Comparison of ENCODE assay signal across 8 cellular contexts in genomic region chr3:127673191-127674098, GRCh38. TPM values are rescaled to one million over a fixed set of nuclear protein-coding genes. Genes with fewer than 3 reads are reported as not detected.
DNase-seq lines count a peak whose midpoint lies in the region; ATAC-seq and TF ChIP-seq lines count a peak whose summit lies in the region.

No MANE protein-coding gene starts in this region.

- 6% methylated on average over 10 of the region's 50 CpGs for WGBS in right lobe of liver (ENCODE audit: insufficient coverage, low coverage, low lambda C conversion rate, missing lambda C conversion rate)

- no peak for TF ChIP-seq POLR2A in right lobe of liver (IDR thresholded peaks at IDR 0.05)

- peak overlapping the region; percentile 78 to 91 for H3K9ac ChIP-seq in colonic mucosa (ENCODE audit: low read depth in 2 of 2, low read length in 2 of 2)

- intact Hi-C loops in colonic mucosa (cut with DNase I) (no loop called here), right lobe of liver (cut with DNase I) (loop anchor here in 1 of 2 donors (10.0 kb wide), 1 partner anchor 291 kb away; no protein-coding TSS in a partner anchor)

- H3K4me3 ChIP-seq in WERI-Rb-1 (ENCODE audit: low read depth, low read length) (peak overlapping the region; percentile 61), colonic mucosa (peak overlapping the region; percentile 96), right lobe of liver (peak overlapping the region; percentile 85 to 88 (median 88))

- H3K36me3 ChIP-seq in KOPT-K1 (ENCODE audit: insufficient read depth, low read length) (no peaks in the 10 kb centered on the region; the same call in 1 of the 2 replicates), WERI-Rb-1 (peaks cover 4% of the 10 kb centered on the region), colonic mucosa (no peaks in the 10 kb centered on the region), right lobe of liver (no peaks in the 10 kb centered on the region)

- no peak for TF ChIP-seq CTCF in WERI-Rb-1 (IDR thresholded peaks at IDR 0.05; ENCODE audit: low read depth, low read length)
- TF ChIP-seq CTCF in colonic mucosa (IDR thresholded peaks at IDR 0.05), result no peak
- no peak for TF ChIP-seq CTCF in right lobe of liver (IDR thresholded peaks at IDR 0.05)

- no peaks in the 10 kb centered on the region for H3K27me3 ChIP-seq in WERI-Rb-1 (ENCODE audit: insufficient read depth, low read depth, severe bottlenecking)
- H3K27me3 ChIP-seq in colonic mucosa, result no peaks in the 10 kb centered on the region
- no peaks in the 10 kb centered on the region for H3K27me3 ChIP-seq in right lobe of liver

- ATAC-seq in GM21576 (IDR thresholded peaks at IDR 0.05; ENCODE audit: unreplicated experiment), result peak; percentile 30
- peak; percentile 42 to 52 (median 50) for ATAC-seq in right lobe of liver

- H3K27ac ChIP-seq in KOPT-K1 (ENCODE audit: low read depth, low read length, poor library complexity, severe bottlenecking), result peak overlapping the region; percentile 55
- peak overlapping the region; percentile 62 for H3K27ac ChIP-seq in WERI-Rb-1
- H3K27ac ChIP-seq in colonic mucosa, result peak overlapping the region; percentile 71
- peak overlapping the region; percentile 56 to 76 (median 64) for H3K27ac ChIP-seq in right lobe of liver

- H3K9me3 ChIP-seq in KOPT-K1 (ENCODE audit: insufficient read depth, low read length, poor library complexity, severe bottlenecking) (no peaks in the 10 kb centered on the region), WERI-Rb-1 (ENCODE audit: severe bottlenecking) (no peaks in the 10 kb centered on the region), colonic mucosa (no peaks in the 10 kb centered on the region), right lobe of liver (no peaks in the 10 kb centered on the region)

- H3K4me1 ChIP-seq in colonic mucosa, result peaks cover 4% of the 10 kb centered on the region
- H3K4me1 ChIP-seq in right lobe of liver, result peaks cover 0 to 10% (median 3%) of the 10 kb centered on the region in 4 donors

- DNase-seq in EH (ENCODE audit: low read depth), result peak; percentile 75
- DNase-seq in WERI-Rb-1, result peak; percentile 58
- peak; percentile 64 for DNase-seq in colonic mucosa
- DNase-seq in right lobe of liver, result peak; percentile 64 to 77 (median 68)
- DNase-seq in stimulated activated CD8-positive, alpha-beta memory T cell treated with anti-CD3 and anti-CD28 coated beads, Interleukin-4, amount 100 ng/mL, for 4 hours (ENCODE audit: low read depth in 2 of 2, low spot score in 1 of 2), result peak; percentile 8 to 17
- DNase-seq in midbrain (lab: John Stamatoyannopoulos, UW), result no peak

RNA-seq across cellular contexts. Expression of gene ABTB1, which starts 0.7 kb away (rescaled TPM):
- 10 to 100 TPM; 14.9 to 22.9 TPM for total RNA-seq in colonic mucosa
- 10 to 100 TPM in 5 of 6 experiments, 1 to 10 TPM in 1; 9.4 to 20.3 (median 12.2) TPM for total RNA-seq in right lobe of liver

RNA-seq across cellular contexts. Expression of gene PODXL2, which starts 44.5 kb away (rescaled TPM):
- total RNA-seq in colonic mucosa (10 to 100 TPM; 12.1 to 19.0 TPM), right lobe of liver (1 to 10 TPM in 1 of 6 experiments, under 1 TPM in 5; 0.19 to 1.6 (median 0.63) TPM)

Comparison
In these comparisons a context has a peak if more than half of its experiments do, and no peak if none do; other contexts are left out.
1. RNA of gene PODXL2, which starts 44.5 kb away (total RNA-seq): 12.1 to 19.0 TPM in colonic mucosa; 0.19 to 1.6 TPM in right lobe of liver; every median in the first group is over 4 times any median in the second.
2. Peak in every context shown above with its lines, with median percentiles within 50 percentile points of each other: H3K27ac ChIP-seq and H3K4me3 ChIP-seq.